In the genomic region with DNA sequence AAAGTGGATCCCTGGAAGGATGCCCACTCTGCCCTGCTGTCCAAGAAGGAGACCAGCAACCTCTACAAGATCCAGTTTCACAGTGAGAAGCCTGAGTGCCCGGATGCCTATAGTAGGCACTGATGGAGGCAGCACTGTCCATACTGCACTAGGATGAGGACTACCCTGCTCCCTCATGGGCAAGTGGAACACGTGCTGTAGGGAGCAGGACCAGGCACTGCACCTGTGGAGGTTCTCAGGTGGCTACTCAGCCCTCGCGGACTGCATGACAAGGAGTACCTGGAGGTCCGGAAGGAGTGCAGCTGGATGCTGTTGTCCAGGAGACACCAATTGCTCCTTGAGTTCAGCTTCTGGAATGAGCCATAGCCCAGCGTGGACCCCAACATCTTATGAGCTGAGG, we compare ENCODE assay signal across 28 cellular contexts.
"Had no signal": no experiment of that assay in that cellular context is flagged by ENCODE, and none has a peak within 500 bp of the region (broad histone marks: within the 10 kb centered on the region; RNA-seq: fewer than 3 reads in every experiment).

No MANE protein-coding gene starts in this region.

- H3K4me3 ChIP-seq: stomach, testis, thoracic aorta, thyroid gland, tibial artery, tibial nerve, transverse colon, upper lobe of left lung, upper lobe of right lung, uterus, vagina had no signal

- H3K4me1 Mint-ChIP-seq: stimulated activated effector memory CD8-positive, alpha-beta T cell treated with anti-CD3 and anti-CD28 coated beads, Interleukin-12 subunit alpha, Interleukin-12 subunit beta, amount 100 ng/mL, for 72 hours; stimulated activated memory B cell treated with anti-CD40 and anti-IgM and Interleukin-4, amounts not matched to agents 10 μg/mL and 1 μg/mL and 100 μg/mL, for 72 hours; stimulated activated naive B cell treated with anti-CD40 and anti-IgM and Interleukin-4, amounts not matched to agents 10 μg/mL and 1 μg/mL and 100 μg/mL, for 72 hours; stimulated activated naive CD8-positive, alpha-beta T cell treated with anti-CD3 and anti-CD28 coated beads, Interleukin-15, amount 100 ng/mL, for 72 hours had no signal

- H3K9me3 Mint-ChIP-seq: stimulated activated effector memory CD8-positive, alpha-beta T cell treated with anti-CD3 and anti-CD28 coated beads, Interleukin-12 subunit alpha, Interleukin-12 subunit beta, amount 100 ng/mL, for 72 hours; stimulated activated memory B cell treated with anti-CD40 and anti-IgM and Interleukin-4, amounts not matched to agents 10 μg/mL and 1 μg/mL and 100 μg/mL, for 72 hours; stimulated activated naive CD8-positive, alpha-beta T cell treated with anti-CD3 and anti-CD28 coated beads, Interleukin-15, amount 100 ng/mL, for 72 hours; stimulated activated naive CD8-positive, alpha-beta T cell treated with anti-CD3 and anti-CD28 coated beads, Interleukin-15, Interleukin-2, amounts not matched to agents 100 ng/mL and 50 ng/mL, for 24 hours; type B pancreatic cell had no signal

- DNase-seq: stimulated activated CD4-positive, alpha-beta T cell treated with anti-CD3 and anti-CD28 coated beads, Interleukin-2, amount 100 ng/mL, for 48 hours; stimulated activated CD4-positive, alpha-beta T cell treated with anti-CD3 and anti-CD28 coated beads, Interleukin-4, amount 100 ng/mL, for 1 hour; stimulated activated CD4-positive, alpha-beta T cell treated with anti-CD3 and anti-CD28 coated beads, Interleukin-4, amount 100 ng/mL, for 24 hours; stimulated activated CD4-positive, alpha-beta T cell treated with anti-CD3 and anti-CD28 coated beads, Interleukin-4, amount 100 ng/mL, for 4 hours; stimulated activated CD8-positive, alpha-beta memory T cell treated with anti-CD3 and anti-CD28 coated beads, Interleukin-4, amount 100 ng/mL, for 48 hours; stimulated activated naive B cell treated with anti-CD40 and anti-IgM and Interleukin-4, amounts not matched to agents 10 μg/mL and 1 μg/mL and 100 μg/mL, for 72 hours; stimulated activated naive CD4-positive, alpha-beta T cell; stimulated activated naive CD4-positive, alpha-beta T cell treated with Interleukin-2 at 50 U/mL for 16 hours; stimulated activated naive CD8-positive, alpha-beta T cell treated with anti-CD3 and anti-CD28 coated beads, Interleukin-15, amount 100 ng/mL, for 72 hours; stimulated activated naive CD8-positive, alpha-beta T cell treated with anti-CD3 and anti-CD28 coated beads, Interleukin-15, Interleukin-2, amounts not matched to agents 100 U/mL and 50 U/mL, for 24 hours; stomach; substantia nigra; testis; thyroid gland; tibial artery; transverse colon; trophoblast cell; upper lobe of right lung; uterus had no signal

- H3K27me3 ChIP-seq: testis, thyroid gland, tibial nerve, upper lobe of left lung, uterus, vagina had no signal

- FAIRE-seq: urothelium cell line had no signal

- H3K36me3 ChIP-seq: stomach, thoracic aorta, thyroid gland, tibial artery, tibial nerve, transverse colon, upper lobe of left lung, upper lobe of right lung, uterus, vagina had no signal

- H3K9me3 ChIP-seq: testis, thoracic aorta, thyroid gland, transverse colon, upper lobe of left lung, upper lobe of right lung, uterus, vagina had no signal

- H3K27ac Mint-ChIP-seq: stimulated activated effector memory CD8-positive, alpha-beta T cell treated with anti-CD3 and anti-CD28 coated beads, Interleukin-12 subunit alpha, Interleukin-12 subunit beta, amount 100 ng/mL, for 72 hours; stimulated activated memory B cell treated with anti-CD40 and anti-IgM and Interleukin-4, amounts not matched to agents 10 μg/mL and 1 μg/mL and 100 μg/mL, for 72 hours; stimulated activated naive B cell treated with anti-CD40 and anti-IgM and Interleukin-4, amounts not matched to agents 10 μg/mL and 1 μg/mL and 100 μg/mL, for 72 hours; stimulated activated naive CD8-positive, alpha-beta T cell treated with anti-CD3 and anti-CD28 coated beads, Interleukin-15, Interleukin-2, amounts not matched to agents 100 ng/mL and 50 ng/mL, for 24 hours; type B pancreatic cell had no signal

- H3K27ac ChIP-seq: stomach, testis, thoracic aorta, thyroid gland, tibial artery, tibial nerve, transverse colon, upper lobe of left lung, upper lobe of right lung, uterus, vagina had no signal

- H3K4me3 Mint-ChIP-seq: stimulated activated effector memory CD8-positive, alpha-beta T cell treated with anti-CD3 and anti-CD28 coated beads, Interleukin-12 subunit alpha, Interleukin-12 subunit beta, amount 100 ng/mL, for 72 hours; stimulated activated memory B cell treated with anti-CD40 and anti-IgM and Interleukin-4, amounts not matched to agents 10 μg/mL and 1 μg/mL and 100 μg/mL, for 72 hours; stimulated activated naive B cell treated with anti-CD40 and anti-IgM and Interleukin-4, amounts not matched to agents 10 μg/mL and 1 μg/mL and 100 μg/mL, for 72 hours; stimulated activated naive CD8-positive, alpha-beta T cell treated with anti-CD3 and anti-CD28 coated beads, Interleukin-15, amount 100 ng/mL, for 72 hours; stimulated activated naive CD8-positive, alpha-beta T cell treated with anti-CD3 and anti-CD28 coated beads, Interleukin-15, Interleukin-2, amounts not matched to agents 100 ng/mL and 50 ng/mL, for 24 hours; type B pancreatic cell had no signal

- ATAC-seq: stimulated activated effector memory CD8-positive, alpha-beta T cell treated with anti-CD3 and anti-CD28 coated beads, Interleukin-12 subunit alpha, Interleukin-12 subunit beta, amount 100 ng/mL, for 72 hours; stimulated activated memory B cell treated with anti-CD40 and anti-IgM and Interleukin-4, amounts not matched to agents 10 μg/mL and 1 μg/mL and 100 μg/mL, for 72 hours; stimulated activated naive B cell treated with anti-CD40 and anti-IgM and Interleukin-4, amounts not matched to agents 10 μg/mL and 1 μg/mL and 100 μg/mL, for 72 hours; stimulated activated naive CD8-positive, alpha-beta T cell treated with anti-CD3 and anti-CD28 coated beads, Interleukin-15, amount 100 ng/mL, for 72 hours; stimulated activated naive CD8-positive, alpha-beta T cell treated with anti-CD3 and anti-CD28 coated beads, Interleukin-15, Interleukin-2, amounts not matched to agents 100 U/mL and 50 U/mL, for 24 hours; upper lobe of right lung had no signal

- H3K4me1 ChIP-seq: stomach, testis, thyroid gland, tibial artery, tibial nerve, transverse colon, upper lobe of left lung, upper lobe of right lung, uterus, vagina had no signal

- H3K36me3 Mint-ChIP-seq: stimulated activated effector memory CD8-positive, alpha-beta T cell treated with anti-CD3 and anti-CD28 coated beads, Interleukin-12 subunit alpha, Interleukin-12 subunit beta, amount 100 ng/mL, for 72 hours; stimulated activated memory B cell treated with anti-CD40 and anti-IgM and Interleukin-4, amounts not matched to agents 10 μg/mL and 1 μg/mL and 100 μg/mL, for 72 hours; stimulated activated naive B cell treated with anti-CD40 and anti-IgM and Interleukin-4, amounts not matched to agents 10 μg/mL and 1 μg/mL and 100 μg/mL, for 72 hours; type B pancreatic cell had no signal
